23 cellular contexts compared by ENCODE assay signal in the genomic region with DNA sequence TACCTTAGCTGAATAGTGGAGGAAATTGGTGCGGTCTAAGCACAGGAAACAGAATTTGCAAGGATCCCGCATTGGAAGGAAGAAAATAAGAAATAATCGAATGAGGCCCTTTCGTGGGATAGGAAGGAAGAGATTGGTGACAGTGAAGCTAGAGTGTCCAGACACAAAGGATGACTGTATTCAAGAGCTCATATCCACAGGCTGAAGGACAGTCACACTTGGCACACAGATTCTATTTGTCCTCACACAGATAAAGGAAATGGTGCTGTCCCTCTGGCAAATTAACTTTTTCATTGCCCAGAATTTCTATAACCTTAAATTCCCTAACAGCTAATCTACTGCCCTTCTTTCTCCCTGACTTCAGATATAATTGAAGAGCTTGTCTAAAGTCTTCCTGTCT.
"Had no signal": no experiment of that assay in that cellular context is flagged by ENCODE, and none has a peak within 500 bp of the region (broad histone marks: within the 10 kb centered on the region; RNA-seq: fewer than 3 reads in every experiment).

No MANE protein-coding gene starts in this region.

- H3K27ac Mint-ChIP-seq: effector memory CD8-positive, alpha-beta T cell; naive thymus-derived CD4-positive, alpha-beta T cell; nephron progenitor cell; progenitor cell of endocrine pancreas; stimulated activated naive CD8-positive, alpha-beta T cell treated with anti-CD3 and anti-CD28 coated beads, Interleukin-15, amount 100 ng/mL, for 72 hours had no signal

- DNase-seq: dermis blood vessel endothelial cell; effector memory CD8-positive, alpha-beta T cell; foreskin fibroblast; gastrocnemius medialis; heart left ventricle; left cardiac atrium; left lung; mesendoderm; midbrain; naive thymus-derived CD4-positive, alpha-beta T cell; nephron progenitor cell; pancreas; stimulated activated CD4-positive, alpha-beta T cell treated with anti-CD3 and anti-CD28 coated beads, Interleukin-12 subunit alpha, Interleukin-12 subunit beta, amount 100 ng/mL, for 4 hours; stimulated activated CD4-positive, alpha-beta T cell treated with anti-CD3 and anti-CD28 coated beads, Interleukin-1b, Interleukin-23, amount 100 ng/mL, for 48 hours; stimulated activated CD4-positive, alpha-beta T cell treated with anti-CD3 and anti-CD28 coated beads, Interleukin-4, amount 100 ng/mL, for 1 hour; stimulated activated CD8-positive, alpha-beta memory T cell treated with anti-CD3 and anti-CD28 coated beads, Interleukin-4, amount 100 ng/mL, for 48 hours; stimulated activated naive CD4-positive, alpha-beta T cell; stimulated activated naive CD8-positive, alpha-beta T cell treated with anti-CD3 and anti-CD28 coated beads, Interleukin-15, amount 100 ng/mL, for 72 hours; thyroid gland; trophoblast cell had no signal

- H3K27me3 Mint-ChIP-seq: progenitor cell of endocrine pancreas had no signal

- H3K4me3 Mint-ChIP-seq: effector memory CD8-positive, alpha-beta T cell; naive thymus-derived CD4-positive, alpha-beta T cell; nephron progenitor cell; stimulated activated naive CD8-positive, alpha-beta T cell treated with anti-CD3 and anti-CD28 coated beads, Interleukin-15, amount 100 ng/mL, for 72 hours had no signal

- H3K9me3 Mint-ChIP-seq: nephron progenitor cell had no signal

- ATAC-seq: effector memory CD8-positive, alpha-beta T cell; esophagus mucosa; gastrocnemius medialis; heart left ventricle; left cardiac atrium; left lung; naive thymus-derived CD4-positive, alpha-beta T cell; pancreas; sciatic nerve; stimulated activated naive CD8-positive, alpha-beta T cell treated with anti-CD3 and anti-CD28 coated beads, Interleukin-15, amount 100 ng/mL, for 72 hours had no signal
